In genomic region chr17:26881195-26881594, GRCh38 we compare ENCODE assay signal across 7 cellular contexts.
DNase-seq lines count a peak whose midpoint lies in the region; ATAC-seq and TF ChIP-seq lines count a peak whose summit lies in the region.
"Not testable (repeated sequence)": the region's sequence is repeated elsewhere in the genome, so short reads cannot be mapped to it uniquely, and the experiment has no call there.

No MANE protein-coding gene starts in this region.

- not testable (repeated sequence) for H3K4me3 ChIP-seq in mucosa of descending colon

- H3K27me3 Mint-ChIP-seq in WTC11 (ENCODE audit: low read depth): not testable (repeated sequence)

- H3K4me1 ChIP-seq in mucosa of descending colon (ENCODE audit: low read depth): not testable (repeated sequence)

- peaks cover 11% of the 10 kb centered on the region for H3K9me3 Mint-ChIP-seq in WTC11
- not testable (repeated sequence) for H3K9me3 Mint-ChIP-seq in stimulated activated effector memory CD8-positive, alpha-beta T cell treated with anti-CD3 and anti-CD28 coated beads, Interleukin-12 subunit alpha, Interleukin-12 subunit beta, amount 100 ng/mL, for 72 hours

- ATAC-seq in GM18517 (IDR thresholded peaks at IDR 0.05; ENCODE audit: unreplicated experiment) (peak; percentile 32), HG03378 (IDR thresholded peaks at IDR 0.05; ENCODE audit: unreplicated experiment) (peak; percentile 32), esophagus mucosa (peak; percentile 22), left ventricle myocardium superior (peak; percentile 11), mucosa of descending colon (peak; percentile 9)
- not testable (repeated sequence) for ATAC-seq in WTC11
- peak; percentile 12 for ATAC-seq in stimulated activated effector memory CD8-positive, alpha-beta T cell treated with anti-CD3 and anti-CD28 coated beads, Interleukin-12 subunit alpha, Interleukin-12 subunit beta, amount 100 ng/mL, for 72 hours

- not testable (repeated sequence) for H3K4me3 Mint-ChIP-seq in WTC11; stimulated activated effector memory CD8-positive, alpha-beta T cell treated with anti-CD3 and anti-CD28 coated beads, Interleukin-12 subunit alpha, Interleukin-12 subunit beta, amount 100 ng/mL, for 72 hours

- intact Hi-C loops in left ventricle myocardium superior (cut with micrococcal nuclease); mucosa of descending colon (cut with DNase I, micrococcal nuclease): not testable (repeated sequence)

- DNase-seq in WTC11 (ENCODE audit: low spot score); left ventricle myocardium superior; mucosa of descending colon; stimulated activated effector memory CD8-positive, alpha-beta T cell treated with anti-CD3 and anti-CD28 coated beads, Interleukin-12 subunit alpha, Interleukin-12 subunit beta, amount 100 ng/mL, for 72 hours (ENCODE audit: low spot score in 2 of 2): not testable (repeated sequence)

- H3K9me3 ChIP-seq in mucosa of descending colon: peaks cover 34% of the 10 kb centered on the region

- CTCF ChIA-PET in WTC11 (lab: Charles Lee): not testable (repeated sequence)

- not testable (repeated sequence) for H3K27ac Mint-ChIP-seq in WTC11; stimulated activated effector memory CD8-positive, alpha-beta T cell treated with anti-CD3 and anti-CD28 coated beads, Interleukin-12 subunit alpha, Interleukin-12 subunit beta, amount 100 ng/mL, for 72 hours

- POLR2A ChIA-PET in WTC11 (lab: Charles Lee): not testable (repeated sequence)

- not testable (repeated sequence) for H3K4me1 Mint-ChIP-seq in WTC11; stimulated activated effector memory CD8-positive, alpha-beta T cell treated with anti-CD3 and anti-CD28 coated beads, Interleukin-12 subunit alpha, Interleukin-12 subunit beta, amount 100 ng/mL, for 72 hours

- not testable (repeated sequence) for H3K36me3 ChIP-seq in mucosa of descending colon (ENCODE audit: low read depth)

- TF ChIP-seq CTCF in WTC11 (IDR thresholded peaks at IDR 0.05); mucosa of descending colon (IDR thresholded peaks at IDR 0.05): not testable (repeated sequence)

- peaks cover 13% of the 10 kb centered on the region for H3K36me3 Mint-ChIP-seq in WTC11
- H3K36me3 Mint-ChIP-seq in stimulated activated effector memory CD8-positive, alpha-beta T cell treated with anti-CD3 and anti-CD28 coated beads, Interleukin-12 subunit alpha, Interleukin-12 subunit beta, amount 100 ng/mL, for 72 hours: not testable (repeated sequence)

TF ChIP-seq in WTC11, 78 proteins besides CTCF, POLR2A, EP300 and RAD21:
- TF ChIP-seq CDX4 (CRISPR knock-in tag; IDR thresholded peaks at IDR 0.05; ENCODE audit: borderline replicate concordance) (peak; percentile 80; the same call in 1 of the 2 replicates), JAZF1 (CRISPR knock-in tag; IDR thresholded peaks at IDR 0.05) (peak; percentile 22; the same call in 1 of the 2 replicates), SOX15 (CRISPR knock-in tag; IDR thresholded peaks at IDR 0.05) (0 out of 2 replicates have a peak, but pooled peaks have one; percentile 64)
